1 cellular context compared by ENCODE assay signal in the genomic region with DNA sequence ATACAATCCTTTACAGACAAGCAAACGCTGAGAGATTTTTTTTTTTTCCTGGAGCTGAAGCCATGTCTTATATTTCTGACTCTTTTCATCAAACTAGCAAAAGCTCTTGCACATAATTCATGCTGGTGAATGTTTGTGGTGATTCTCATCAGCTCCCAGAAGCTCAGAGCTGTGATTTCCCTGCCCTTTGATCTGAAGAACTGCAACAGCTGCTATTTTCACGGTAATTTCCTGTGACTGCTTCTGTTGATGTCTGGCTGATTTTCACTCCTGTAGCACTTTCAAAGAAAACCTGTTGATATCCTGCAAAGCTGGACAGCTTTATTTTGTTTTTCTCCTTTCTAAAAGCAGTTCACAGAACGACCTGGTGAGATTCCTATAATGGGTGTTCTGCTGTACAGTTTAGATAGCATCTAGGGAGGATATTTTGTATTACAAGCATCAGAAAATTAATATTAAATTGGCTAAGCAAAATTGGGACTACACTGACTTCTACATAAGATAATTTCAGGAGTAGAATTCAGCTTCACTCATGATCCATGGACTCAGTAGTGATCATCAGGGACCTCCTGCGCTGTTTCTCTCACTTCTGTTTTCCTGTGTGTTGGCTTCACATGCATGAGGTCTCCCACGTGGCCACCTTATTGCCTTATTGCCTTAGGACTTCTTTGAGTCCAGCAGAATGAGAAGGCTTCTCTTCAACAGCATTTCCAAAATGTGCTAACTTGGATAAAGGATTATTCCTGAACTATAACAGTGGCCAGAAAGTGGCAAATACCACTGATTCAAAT.
TF ChIP-seq lines count a peak whose summit lies in the region.

No MANE protein-coding gene starts in this region.

TF ChIP-seq in GM23338, 12 proteins besides CTCF, POLR2A, EP300 and RAD21 (continued from another document):
- no peak for TF ChIP-seq STAT1 (IDR thresholded peaks at IDR 0.05; ENCODE audit: unreplicated experiment)
- no peak for TF ChIP-seq JUNB (IDR thresholded peaks at IDR 0.05; ENCODE audit: unreplicated experiment)
- TF ChIP-seq, protein P1, sequence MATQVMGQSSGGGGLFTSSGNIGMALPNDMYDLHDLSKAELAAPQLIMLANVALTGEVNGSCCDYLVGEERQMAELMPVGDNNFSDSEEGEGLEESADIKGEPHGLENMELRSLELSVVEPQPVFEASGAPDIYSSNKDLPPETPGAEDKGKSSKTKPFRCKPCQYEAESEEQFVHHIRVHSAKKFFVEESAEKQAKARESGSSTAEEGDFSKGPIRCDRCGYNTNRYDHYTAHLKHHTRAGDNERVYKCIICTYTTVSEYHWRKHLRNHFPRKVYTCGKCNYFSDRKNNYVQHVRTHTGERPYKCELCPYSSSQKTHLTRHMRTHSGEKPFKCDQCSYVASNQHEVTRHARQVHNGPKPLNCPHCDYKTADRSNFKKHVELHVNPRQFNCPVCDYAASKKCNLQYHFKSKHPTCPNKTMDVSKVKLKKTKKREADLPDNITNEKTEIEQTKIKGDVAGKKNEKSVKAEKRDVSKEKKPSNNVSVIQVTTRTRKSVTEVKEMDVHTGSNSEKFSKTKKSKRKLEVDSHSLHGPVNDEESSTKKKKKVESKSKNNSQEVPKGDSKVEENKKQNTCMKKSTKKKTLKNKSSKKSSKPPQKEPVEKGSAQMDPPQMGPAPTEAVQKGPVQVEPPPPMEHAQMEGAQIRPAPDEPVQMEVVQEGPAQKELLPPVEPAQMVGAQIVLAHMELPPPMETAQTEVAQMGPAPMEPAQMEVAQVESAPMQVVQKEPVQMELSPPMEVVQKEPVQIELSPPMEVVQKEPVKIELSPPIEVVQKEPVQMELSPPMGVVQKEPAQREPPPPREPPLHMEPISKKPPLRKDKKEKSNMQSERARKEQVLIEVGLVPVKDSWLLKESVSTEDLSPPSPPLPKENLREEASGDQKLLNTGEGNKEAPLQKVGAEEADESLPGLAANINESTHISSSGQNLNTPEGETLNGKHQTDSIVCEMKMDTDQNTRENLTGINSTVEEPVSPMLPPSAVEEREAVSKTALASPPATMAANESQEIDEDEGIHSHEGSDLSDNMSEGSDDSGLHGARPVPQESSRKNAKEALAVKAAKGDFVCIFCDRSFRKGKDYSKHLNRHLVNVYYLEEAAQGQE (IDR thresholded peaks at IDR 0.05; ENCODE audit: unreplicated experiment): no peak
